Comparison of ENCODE assay signal across 18 cellular contexts in genomic region chr5:128869970-128870747, GRCh38.
DNase-seq lines count a peak whose midpoint lies in the region; ATAC-seq, FAIRE-seq and TF ChIP-seq lines count a peak whose summit lies in the region.
"Had no signal": no experiment of that assay in that cellular context is flagged by ENCODE, and none has a peak within 500 bp of the region (broad histone marks: within the 10 kb centered on the region; RNA-seq: fewer than 3 reads in every experiment).

No MANE protein-coding gene starts in this region.

- H3K9ac ChIP-seq in SK-N-SH (no peak overlapping the region), smooth muscle cell (ENCODE audit: low read depth) (no peak overlapping the region)

- H3K27ac ChIP-seq in SK-N-SH (ENCODE audit: low read depth in 2 of 2, low read length in 1 of 2): peak overlapping the region in 1 of 2 experiments; percentile 89; a peak in 1 of 4 replicates
- no peak overlapping the region for H3K27ac ChIP-seq in smooth muscle cell (ENCODE audit: low read depth)
- H3K27ac ChIP-seq in pancreas: no peak overlapping the region
- H3K27ac ChIP-seq: 22Rv1, SJCRH30 had no signal

- TF ChIP-seq RAD21 in SK-N-SH (IDR thresholded peaks at IDR 0.05; ENCODE audit: low read length): no peak

- H3K4me1 ChIP-seq in SK-N-SH (ENCODE audit: control insufficient read depth in 1 of 2, insufficient read depth in 2 of 2, low read depth in 1 of 2, low read length in 1 of 2) (no peaks in the 10 kb centered on the region; a peak in 1 of 4 replicates), smooth muscle cell (ENCODE audit: low read depth) (peaks cover 8% of the 10 kb centered on the region), pancreas (no peaks in the 10 kb centered on the region)
- H3K4me1 ChIP-seq: SJCRH30 had no signal

- H3K79me2 ChIP-seq in SK-N-SH (ENCODE audit: insufficient read depth) (no peaks in the 10 kb centered on the region), smooth muscle cell (ENCODE audit: low read depth) (no peaks in the 10 kb centered on the region)

- H4K20me1 ChIP-seq in SK-N-SH (ENCODE audit: insufficient read depth) (no peaks in the 10 kb centered on the region), smooth muscle cell (ENCODE audit: low read depth) (no peaks in the 10 kb centered on the region)

- H3F3A ChIP-seq in SK-N-SH (replicated peaks; ENCODE audit: insufficient read depth) (no peaks in the 10 kb centered on the region), smooth muscle cell (ENCODE audit: low read depth) (no peaks in the 10 kb centered on the region)

- H3K9me3 ChIP-seq in SK-N-SH (no peaks in the 10 kb centered on the region), smooth muscle cell (replicated peaks; ENCODE audit: low read depth) (no peaks in the 10 kb centered on the region), pancreas (no peaks in the 10 kb centered on the region)
- H3K9me3 ChIP-seq: SJCRH30 had no signal

- no peak for TF ChIP-seq EP300 in SK-N-SH (IDR thresholded peaks at IDR 0.05; ENCODE audit: borderline replicate concordance in 1 of 2, low read depth in 1 of 2, low read length in 1 of 2)

- H3K36me3 ChIP-seq in SK-N-SH (replicated peaks in 1 of 2; ENCODE audit: control insufficient read depth in 1 of 2, insufficient read depth in 2 of 2, low read length in 1 of 2) (no peaks in the 10 kb centered on the region), smooth muscle cell (ENCODE audit: low read depth) (no peaks in the 10 kb centered on the region), pancreas (no peaks in the 10 kb centered on the region)
- H3K36me3 ChIP-seq: SJCRH30 had no signal

- 6% methylated on average over 3 of the region's 3 CpGs for WGBS in SK-N-SH (ENCODE audit: low lambda C conversion rate)
- 40% methylated on average over 3 of the region's 3 CpGs for WGBS in smooth muscle cell (ENCODE audit: low lambda C conversion rate)
- WGBS in pancreas, 2 donors: 40 to 46% methylated on average over 3 of the region's 3 CpGs

- ATAC-seq in SK-N-SH treated with all-trans-retinoic acid at 6 μM for 48 hours: peak; percentile 86
- no peak for ATAC-seq in GM18519 (IDR thresholded peaks at IDR 0.05; ENCODE audit: low FRiP score, unreplicated experiment)
- no peak for ATAC-seq in pancreas
- ATAC-seq: Panc1 had no signal

- POLR2A ChIA-PET in SK-N-SH (lab: Yijun Ruan, JAX): no interaction called here

- intact Hi-C loops in pancreas (cut with DNase I): no loop called here

- FAIRE-seq in pancreas (lab: Jason Lieb, UNC): no peak

- H3K4me2 ChIP-seq in SK-N-SH: no peak overlapping the region
- H3K4me2 ChIP-seq in smooth muscle cell: peak overlapping the region; percentile 41

- no peaks in the 10 kb centered on the region for H3K27me3 ChIP-seq in SK-N-SH (ENCODE audit: insufficient read depth)
- no peaks in the 10 kb centered on the region for H3K27me3 ChIP-seq in smooth muscle cell (ENCODE audit: low read depth)
- H3K27me3 ChIP-seq in pancreas: peaks cover 0 to 6% (median 0%) of the 10 kb centered on the region in 4 donors
- H3K27me3 ChIP-seq: SJCRH30 had no signal

- TF ChIP-seq CTCF in SK-N-SH (IDR thresholded peaks at IDR 0.05) (no peak), smooth muscle cell (IDR thresholded peaks at IDR 0.05; ENCODE audit: borderline replicate concordance, insufficient read depth, poor library complexity, severe bottlenecking) (no peak), pancreas (IDR thresholded peaks at IDR 0.05) (no peak)

- no peak for DNase-seq in SK-N-SH
- DNase-seq in astrocyte of the hippocampus (ENCODE audit: low read depth, low spot score): peak; percentile 84
- peak; percentile 36 for DNase-seq in iPS-NIHi7 (ENCODE audit: extremely low spot score)
- no peak for DNase-seq in smooth muscle cell (lab: John Stamatoyannopoulos, UW; ENCODE audit: unreplicated experiment)
- no peak for DNase-seq in pancreas
- no peak for DNase-seq in D341Med (ENCODE audit: low spot score)
- DNase-seq: GF-D8, H7, Karpas-422, NCI-H1092 treated with DMSO at 0.1 percent for 48 hours, NCI-H2081, NCI-H2171 treated with DMSO at 0.1 percent for 48 hours, NCI-H446 treated with DMSO at 0.1 percent for 48 hours, SJCRH30 had no signal

- H3K4me3 ChIP-seq in SK-N-SH (ENCODE audit: low read depth in 2 of 2, low read length in 1 of 2) (no peak overlapping the region), smooth muscle cell (no peak overlapping the region), pancreas (no peak overlapping the region)
- H3K4me3 ChIP-seq: SJCRH30 had no signal

- CTCF ChIA-PET in SK-N-SH (lab: Yijun Ruan, JAX): no interaction called here

- H2AFZ ChIP-seq in SK-N-SH (ENCODE audit: low read depth) (no peak overlapping the region), smooth muscle cell (ENCODE audit: low read depth) (no peak overlapping the region)

- 0 out of 2 replicates have a peak, but pooled peaks cover 3% of the 10 kb centered on the region for H3K9me2 ChIP-seq in SK-N-SH

TF ChIP-seq in SK-N-SH treated with all-trans-retinoic acid at 6 μM for 48 hours, 23 proteins besides CTCF, POLR2A, EP300 and RAD21 (continues in another document):
- TF ChIP-seq CREB5 (CRISPR knock-in tag; IDR thresholded peaks at IDR 0.05; ENCODE audit: low read depth) (0 out of 2 replicates have a peak, but pooled peaks have one; percentile 42), GLIS3 (CRISPR knock-in tag; IDR thresholded peaks at IDR 0.05) (peak; percentile 87; the same call in 1 of the 2 replicates), ISL1 (CRISPR knock-in tag; IDR thresholded peaks at IDR 0.05) (peak; percentile 97), ESRRG (CRISPR knock-in tag; IDR thresholded peaks at IDR 0.05) (no peak), POU6F1 (CRISPR knock-in tag; IDR thresholded peaks at IDR 0.05; ENCODE audit: borderline replicate concordance, low read depth) (no peak), ZNF8 (CRISPR knock-in tag; IDR thresholded peaks at IDR 0.05) (no peak), ZNF70 (CRISPR knock-in tag; IDR thresholded peaks at IDR 0.05) (no peak), TOX (CRISPR knock-in tag; IDR thresholded peaks at IDR 0.05; ENCODE audit: borderline replicate concordance) (no peak), CSDC2 (CRISPR knock-in tag; IDR thresholded peaks at IDR 0.05) (no peak)

TF ChIP-seq in SK-N-SH, 30 proteins besides CTCF, POLR2A, EP300 and RAD21:
- no peak for TF ChIP-seq MEF2A (IDR thresholded peaks at IDR 0.05; ENCODE audit: borderline replicate concordance, low read depth)
- TF ChIP-seq SIN3A (IDR thresholded peaks at IDR 0.05; ENCODE audit: borderline replicate concordance, low read depth, low read length): no peak
- no peak for TF ChIP-seq ZBTB33 (IDR thresholded peaks at IDR 0.05; ENCODE audit: borderline replicate concordance, low read depth)
- TF ChIP-seq YY1 (IDR thresholded peaks at IDR 0.05; ENCODE audit: low read depth): no peak
- no peak for TF ChIP-seq NFIC (IDR thresholded peaks at IDR 0.05; ENCODE audit: borderline replicate concordance)
- TF ChIP-seq CHD2 (IDR thresholded peaks at IDR 0.05; ENCODE audit: low read length, partially characterized antibody): no peak
- TF ChIP-seq FOXM1 (IDR thresholded peaks at IDR 0.05; ENCODE audit: low read depth): no peak
- TF ChIP-seq GABPA (IDR thresholded peaks at IDR 0.05; ENCODE audit: low read depth): no peak
- TF ChIP-seq RFX5 (IDR thresholded peaks at IDR 0.05; ENCODE audit: low read length): no peak
- TF ChIP-seq RCOR1 (IDR thresholded peaks at IDR 0.05; ENCODE audit: low read length): no peak
- TF ChIP-seq GATA2 (CRISPR knock-in tag; IDR thresholded peaks at IDR 0.05): no peak
- TF ChIP-seq RXRA (IDR thresholded peaks at IDR 0.05; ENCODE audit: borderline replicate concordance, low read depth): no peak
- TF ChIP-seq USF1 (IDR thresholded peaks at IDR 0.05; ENCODE audit: borderline replicate concordance, low read depth): no peak
- no peak for TF ChIP-seq JUND (IDR thresholded peaks at IDR 0.05)

Comparison
In these comparisons a context has a peak if more than half of its experiments do, and no peak if none do; other contexts are left out.
1. DNase-seq: peak in astrocyte of the hippocampus (single experiment) and iPS-NIHi7 (single experiment); none in SK-N-SH (single experiment), smooth muscle cell (single experiment), pancreas (0 of 6) and D341Med (single experiment).